ENCODE assay signal across 8 cellular contexts in genomic region chr11:70202898-70203748, GRCh38. TPM values are rescaled to one million over a fixed set of nuclear protein-coding genes. Genes with fewer than 3 reads are reported as not detected.
DNase-seq lines count a peak whose midpoint lies in the region; ATAC-seq and TF ChIP-seq lines count a peak whose summit lies in the region.

Gene FADD (plus strand): TSS chr11:70203296. CDS start chr11:70203460, 164 bp downstream.

- peaks cover 42% of the 10 kb centered on the region for H4K20me1 ChIP-seq in DND-41 (ENCODE audit: insufficient read depth, low read length)

- peak; percentile 94 for DNase-seq in DND-41
- peak; percentile 90 for DNase-seq in LHCN-M2 (ENCODE audit: low read depth)
- peak; percentile 97 for DNase-seq in activated effector memory CD4-positive, alpha-beta T cell treated with anti-CD3 and anti-CD28 coated beads, Interleukin-2, amount 50 U/mL, for 16 hours
- peak; percentile 93 for DNase-seq in fibroblast of villous mesenchyme (ENCODE audit: low read depth)
- peak; percentile 74 for DNase-seq in neural crest cell (ENCODE audit: low read depth, low spot score)
- DNase-seq in stomach = peak; percentile 92

- no peaks in the 10 kb centered on the region for H3K9me3 ChIP-seq in DND-41 (ENCODE audit: insufficient read depth, low read length, severe bottlenecking)
- H3K9me3 ChIP-seq in stomach = no peaks in the 10 kb centered on the region

- TF ChIP-seq CTCF in DND-41 (IDR thresholded peaks at IDR 0.05; ENCODE audit: borderline replicate concordance, extremely low read depth, low read length, poor library complexity, severe bottlenecking) (no peak), fibroblast of villous mesenchyme (IDR thresholded peaks at IDR 0.05; ENCODE audit: insufficient read depth, low read depth, low read length) (no peak), neural crest cell (conservative IDR thresholded peaks at IDR 0.05) (no peak), stomach (IDR thresholded peaks at IDR 0.05) (peak in 1 of 7 experiments; percentile 33)

- peaks cover 19% of the 10 kb centered on the region for H3K4me1 Mint-ChIP-seq in neural crest cell

- peaks cover 34% of the 10 kb centered on the region for H3K4me1 ChIP-seq in DND-41 (ENCODE audit: insufficient read depth, low read length)
- H3K4me1 ChIP-seq in stomach = peaks cover 17 to 52% (median 36%) of the 10 kb centered on the region in 4 donors

- TF ChIP-seq POLR2A in Raji (IDR thresholded peaks at IDR 0.05; ENCODE audit: insufficient read depth, low read depth, low read length) = peak; percentile 84
- TF ChIP-seq POLR2A in stomach (IDR thresholded peaks at IDR 0.05) = peak in 1 of 4 donors; percentile 65

- H3K36me3 ChIP-seq in DND-41 (ENCODE audit: insufficient read depth, low read length) (peaks cover 41% of the 10 kb centered on the region), stomach (peaks cover 22 to 32% (median 32%) of the 10 kb centered on the region in 4 donors)

- WGBS in stomach, 5 donors = 0 to 1% (median 1%) methylated on average over 24 to 91 of the region's 91 CpGs

- H2AFZ ChIP-seq in DND-41 (ENCODE audit: low read depth, low read length) = peak within 1 kb of the TSS; percentile 80

- H3K27me3 Mint-ChIP-seq in neural crest cell (ENCODE audit: low read depth) = peaks cover 28% of the 10 kb centered on the region

- peak within 1 kb of the TSS; percentile 90 for H3K27ac Mint-ChIP-seq in neural crest cell (ENCODE audit: unreplicated experiment)

- H3K36me3 Mint-ChIP-seq in neural crest cell (ENCODE audit: low read depth) = peaks cover 3% of the 10 kb centered on the region

- H3K4me3 ChIP-seq in DND-41 (ENCODE audit: low read depth in 1 of 2, low read length in 2 of 2) = peak within 1 kb of the TSS; percentile 75 to 89
- peak within 1 kb of the TSS; percentile 98 for H3K4me3 ChIP-seq in fibroblast of villous mesenchyme (ENCODE audit: low read depth, low read length)
- peak within 1 kb of the TSS; percentile 83 to 94 (median 93) for H3K4me3 ChIP-seq in stomach

- H3K27me3 ChIP-seq in DND-41 (ENCODE audit: insufficient read depth, low read length, poor library complexity) = no peaks in the 10 kb centered on the region
- H3K27me3 ChIP-seq in stomach = no peaks in the 10 kb centered on the region

- H3K27ac ChIP-seq in DND-41 (ENCODE audit: low read length) (peak within 1 kb of the TSS; percentile 93), stomach (peak within 1 kb of the TSS; percentile 91 to 99 (median 93))

- no peak for TF ChIP-seq EP300 in stomach (IDR thresholded peaks at IDR 0.05)

- H3K79me2 ChIP-seq in DND-41 (ENCODE audit: insufficient read depth, low read length) = peaks cover 45% of the 10 kb centered on the region

- peak within 1 kb of the TSS; percentile 94 for H3K9ac ChIP-seq in DND-41 (ENCODE audit: low read depth, low read length)

- peak within 1 kb of the TSS; percentile 93 for H3K4me2 ChIP-seq in DND-41 (ENCODE audit: insufficient read depth, low read length)

- H3K4me3 Mint-ChIP-seq in neural crest cell = peak within 1 kb of the TSS; percentile 96

- H3K9me3 Mint-ChIP-seq in neural crest cell = no peaks in the 10 kb centered on the region

- ATAC-seq in DND-41 (ENCODE audit: insufficient read depth, low read depth) = peak; percentile 79
- peak; percentile 81 for ATAC-seq in GM21786 (IDR thresholded peaks at IDR 0.05; ENCODE audit: unreplicated experiment)

- intact Hi-C loops in stomach (cut with DNase I; ENCODE audit: low total_unique reads) = no loop called here

RNA-seq across cellular contexts. Expression of gene FADD, which starts in this region (rescaled TPM):
- total RNA-seq in LHCN-M2 (2014; rRNA removed) (45.1 and 47.2 TPM in 2 replicates), fibroblast of villous mesenchyme (39.0 and 49.7 TPM in 2 replicates), neural crest cell (29.2 and 30.4 TPM in 2 replicates), stomach (10 to 100 TPM in 3 of 5 donors, 1 to 10 TPM in 2; 4.0 to 20.4 (median 15.6) TPM)
- 35.4 TPM for polyA plus RNA-seq in LHCN-M2 (2012)
- polyA plus RNA-seq in stomach = 10 to 100 TPM; 13.9 to 19.4 (median 17.5) TPM

Comparison
In these comparisons a context has a peak if more than half of its experiments do, and no peak if none do; other contexts are left out.
1. Peak in every context shown above with its lines: DNase-seq, ATAC-seq, H3K4me3 ChIP-seq and H3K27ac ChIP-seq.